ENCODE assay signal across 26 cellular contexts in genomic region chr4:118745357-118745756, GRCh38.
DNase-seq lines count a peak whose midpoint lies in the region; ATAC-seq and TF ChIP-seq lines count a peak whose summit lies in the region.
"Had no signal": no experiment of that assay in that cellular context is flagged by ENCODE, and none has a peak within 500 bp of the region (broad histone marks: within the 10 kb centered on the region; RNA-seq: fewer than 3 reads in every experiment).

No MANE protein-coding gene starts in this region.

- H3K9me3 ChIP-seq in left ventricle myocardium inferior (replicated peaks), result no peaks in the 10 kb centered on the region
- no peaks in the 10 kb centered on the region for H3K9me3 ChIP-seq in psoas muscle
- H3K9me3 ChIP-seq in uterus, result no peaks in the 10 kb centered on the region
- H3K9me3 ChIP-seq: left lung, SJCRH30 had no signal

- no peaks in the 10 kb centered on the region for H3K27me3 ChIP-seq in left ventricle myocardium inferior (ENCODE audit: low read depth)
- H3K27me3 ChIP-seq in psoas muscle (ENCODE audit: insufficient read depth in 3 of 3, low read length in 2 of 3), result no peaks in the 10 kb centered on the region
- no peaks in the 10 kb centered on the region for H3K27me3 ChIP-seq in uterus
- H3K27me3 ChIP-seq: left lung, SJCRH30 had no signal

- H3K4me3 ChIP-seq in left ventricle myocardium inferior, result no peak overlapping the region
- no peak overlapping the region for H3K4me3 ChIP-seq in psoas muscle
- no peak overlapping the region for H3K4me3 ChIP-seq in uterus
- H3K4me3 ChIP-seq: GM12878, left lung, SJCRH30 had no signal

- intact Hi-C loops in left ventricle myocardium inferior (cut with micrococcal nuclease), result loop anchor here (10.0 kb wide), 1 partner anchor 219 kb away; no protein-coding TSS in a partner anchor
- intact Hi-C loops in Right ventricle myocardium superior (cut with DNase I), result loop anchor here (10.0 kb wide), 2 partner anchors 149 to 229 kb away; no protein-coding TSS in a partner anchor
- intact Hi-C loops in psoas muscle (cut with DNase I), result loop anchor here in 1 of 2 donors (5.0 to 10.0 kb wide), 2 partner anchors 139 to 227 kb away; partner anchors contain the start of gene SYNPO2
- intact Hi-C loops in uterus (cut with DNase I; ENCODE audit: low total_unique reads), result no loop called here

- TF ChIP-seq POLR2A in uterus (IDR thresholded peaks at IDR 0.05), result no peak

- ATAC-seq in Right ventricle myocardium superior (ENCODE audit: poor library complexity) (no peak), psoas muscle (no peak), HG02885 (IDR thresholded peaks at IDR 0.05; ENCODE audit: poor library complexity, unreplicated experiment) (no peak)
- ATAC-seq: activated naive CD4-positive, alpha-beta T cell treated with anti-CD3 and anti-CD28 coated beads, Interleukin-2, amount 50 U/mL, for 72 hours; GM12878 had no signal

- H3K4me1 ChIP-seq in left ventricle myocardium inferior (peaks cover 81% of the 10 kb centered on the region), psoas muscle (peaks cover 32% of the 10 kb centered on the region), uterus (no peaks in the 10 kb centered on the region)
- H3K4me1 ChIP-seq: left lung, SJCRH30 had no signal

- TF ChIP-seq CTCF in left ventricle myocardium inferior (IDR thresholded peaks at IDR 0.05; ENCODE audit: borderline replicate concordance) (no peak), psoas muscle (IDR thresholded peaks at IDR 0.05) (no peak), uterus (IDR thresholded peaks at IDR 0.05) (no peak)

- H3K36me3 ChIP-seq in left ventricle myocardium inferior, result peaks cover 34% of the 10 kb centered on the region
- H3K36me3 ChIP-seq in psoas muscle (ENCODE audit: insufficient read depth in 1 of 2, low read depth in 1 of 2), result peaks cover 0 to 21% of the 10 kb centered on the region in 2 donors
- H3K36me3 ChIP-seq in uterus, result no peaks in the 10 kb centered on the region

- 72 to 80% (median 79%) methylated on average over 3 of the region's 3 CpGs for WGBS in psoas muscle, 3 donors

- DNase-seq in left ventricle myocardium inferior, result no peak
- no peak for DNase-seq in Right ventricle myocardium superior
- peak; percentile 44 for DNase-seq in fibroblast of peridontal ligament (ENCODE audit: extremely low read depth)
- no peak for DNase-seq in psoas muscle
- DNase-seq in uterus, result no peak
- no peak for DNase-seq in stimulated activated CD4-positive, alpha-beta T cell treated with anti-CD3 and anti-CD28 coated beads, Interleukin-4, amount 100 ng/mL, for 24 hours
- DNase-seq in iPS-NIHi11 (ENCODE audit: low spot score), result no peak
- DNase-seq: activated CD4-positive, alpha-beta memory T cell treated with anti-CD3 and anti-CD28 coated beads, Interleukin-2, amount 10 ng/mL, durations not matched to agents 7 days and 5 days; activated CD4-positive, CD25-positive, alpha-beta regulatory T cell; activated T-cell treated with anti-CD3 and anti-CD28 coated beads, Interleukin-2, amount 50 U/mL, for 48 hours; CD4-positive, CD25-positive, alpha-beta regulatory T cell; DMS 273 treated with DMSO at 0.1 percent for 48 hours; GF-D8; H9; left lung; NCI-H1417 treated with DMSO at 0.1 percent for 48 hours; NCI-H524 treated with DMSO at 0.1 percent for 48 hours; nucleus accumbens; SJCRH30; small intestine; stimulated activated CD4-positive, alpha-beta T cell treated with anti-CD3 and anti-CD28 coated beads, Interleukin-4, amount 100 ng/mL, for 4 hours; substantia nigra; T-helper 2 cell had no signal

- H3K27ac ChIP-seq in left ventricle myocardium inferior (replicated peaks) (peak overlapping the region; percentile 89), psoas muscle (peak overlapping the region; percentile 43), uterus (peak overlapping the region; percentile 47 to 97)
- H3K27ac ChIP-seq: left lung, SJCRH30 had no signal
